21 cellular contexts compared by ENCODE assay signal in genomic region chr16:85770741-85771140, GRCh38.
"Had no signal": no experiment of that assay in that cellular context is flagged by ENCODE, and none has a peak within 500 bp of the region (broad histone marks: within the 10 kb centered on the region; RNA-seq: fewer than 3 reads in every experiment).

No MANE protein-coding gene starts in this region.

- H3K4me1 Mint-ChIP-seq: mesothelial cell of epicardium had no signal

- H3K27ac ChIP-seq: coronary artery, dorsolateral prefrontal cortex, esophagus squamous epithelium, gastrocnemius medialis, heart right ventricle, left lung, lower lobe of right lung had no signal

- H3K4me3 ChIP-seq: coronary artery, dorsolateral prefrontal cortex, esophagus squamous epithelium, gastrocnemius medialis, heart right ventricle, left lung, lower lobe of right lung, mucosa of descending colon had no signal

- H3K27me3 ChIP-seq: dorsolateral prefrontal cortex had no signal

- ATAC-seq: gastrocnemius medialis, heart right ventricle, left cardiac atrium, left lung, left ventricle myocardium superior, lower lobe of right lung, mucosa of descending colon had no signal

- DNase-seq: dermis blood vessel endothelial cell; dorsolateral prefrontal cortex; effector CD4-positive, alpha-beta T cell; effector memory CD4-positive, alpha-beta T cell; esophagus squamous epithelium; foreskin fibroblast; foreskin melanocyte; gastrocnemius medialis; glutamatergic neuron; head of caudate nucleus; heart right ventricle; hippocampal formation; left cardiac atrium; left lung; left ventricle myocardium superior; lower lobe of right lung; mesenchymal stem cell; naive B cell had no signal

- H3K9me3 ChIP-seq: esophagus squamous epithelium, gastrocnemius medialis, heart right ventricle, left lung, lower lobe of right lung, mucosa of descending colon had no signal

- H3K27ac Mint-ChIP-seq: mesothelial cell of epicardium had no signal

- H3K4me1 ChIP-seq: gastrocnemius medialis, heart right ventricle, left lung, lower lobe of right lung had no signal

- H3K36me3 Mint-ChIP-seq: naive B cell had no signal

- H3K4me3 Mint-ChIP-seq: mesothelial cell of epicardium, naive B cell had no signal

- H3K9me3 Mint-ChIP-seq: mesothelial cell of epicardium, naive B cell had no signal

- H3K27me3 Mint-ChIP-seq: naive B cell had no signal
